Comparison of ENCODE assay signal across 8 cellular contexts in genomic region chr20:43513298-43514061, GRCh38. TPM values are rescaled to one million over a fixed set of nuclear protein-coding genes. Genes with fewer than 3 reads are reported as not detected.
DNase-seq lines count a peak whose midpoint lies in the region; ATAC-seq and TF ChIP-seq lines count a peak whose summit lies in the region.

No MANE protein-coding gene starts in this region.

- no peaks in the 10 kb centered on the region for H3K36me3 ChIP-seq in heart right ventricle
- H3K36me3 ChIP-seq in lung (ENCODE audit: control insufficient read depth in 2 of 2, insufficient read depth in 2 of 2, low read length in 2 of 2): no peaks in the 10 kb centered on the region

- no peaks in the 10 kb centered on the region for H3K9me3 ChIP-seq in heart right ventricle
- H3K9me3 ChIP-seq in lung (ENCODE audit: control insufficient read depth in 2 of 2, insufficient read depth in 1 of 2, low read length in 1 of 2): peaks cover 0 to 2% of the 10 kb centered on the region in 2 donors

- peaks cover 0 to 8% (median 4%) of the 10 kb centered on the region in 7 donors for H3K27me3 ChIP-seq in heart right ventricle
- no peaks in the 10 kb centered on the region for H3K27me3 ChIP-seq in lung (ENCODE audit: control insufficient read depth, insufficient read depth)

- peak overlapping the region; percentile 16 to 73 (median 64) for H3K4me3 ChIP-seq in heart right ventricle
- peak overlapping the region; percentile 2 for H3K4me3 ChIP-seq in lung

- H3K27ac ChIP-seq in heart right ventricle: peak overlapping the region in 7 of 10 donors; percentile 9 to 74 (median 63)
- H3K27ac ChIP-seq in angular gyrus (ENCODE audit: low read depth, low read length): peak overlapping the region; percentile 70
- peak overlapping the region; percentile 12 to 51 for H3K27ac ChIP-seq in lung (ENCODE audit: low read depth in 1 of 2, low read length in 1 of 2)

- no peak for ATAC-seq in heart right ventricle
- ATAC-seq in Right ventricle myocardium inferior: no peak
- ATAC-seq in lung (ENCODE audit: insufficient read depth, low FRiP score): no peak
- ATAC-seq in GM21381 (IDR thresholded peaks at IDR 0.05; ENCODE audit: unreplicated experiment): no peak
- no peak for ATAC-seq in GM21528 (IDR thresholded peaks at IDR 0.05; ENCODE audit: low FRiP score, unreplicated experiment)

- DNase-seq in heart right ventricle: no peak
- no peak for DNase-seq in Right ventricle myocardium inferior (ENCODE audit: missing footprints)
- no peak for DNase-seq in lung (ENCODE audit: low spot score)
- DNase-seq in activated CD4-positive, CD25-positive, alpha-beta regulatory T cell (lab: John Stamatoyannopoulos, UW): no peak
- DNase-seq in GM19238 (ENCODE audit: insufficient read length, low spot score): no peak

- no peak for TF ChIP-seq CTCF in heart right ventricle (IDR thresholded peaks at IDR 0.05)
- TF ChIP-seq CTCF in lung (IDR thresholded peaks at IDR 0.05; ENCODE audit: control extremely low read depth, extremely low read depth): no peak

- H3K4me1 ChIP-seq in heart right ventricle (peaks cover 0 to 17% (median 8%) of the 10 kb centered on the region in 9 donors), lung (ENCODE audit: control insufficient read depth in 2 of 2, insufficient read depth in 2 of 2, low read length in 2 of 2) (peaks cover 0 to 3% of the 10 kb centered on the region in 2 donors)

- intact Hi-C loops in heart right ventricle (cut with DNase I): loop anchor here in 2 of 10 donors (5.0 to 10.0 kb wide), 2 partner anchors 56 to 59 kb away; partner anchors contain the start of gene SRSF6 (in 2 of the 2)
- intact Hi-C loops in Right ventricle myocardium inferior (cut with DNase I): no loop called here

- WGBS in heart right ventricle, 2 donors: 53 to 56% methylated on average over 24 of the region's 24 CpGs
- WGBS in lung, 2 donors: 55 to 58% methylated on average over 24 of the region's 24 CpGs

RNA-seq across cellular contexts. Expression of gene L3MBTL1, which starts 6.0 kb away (rescaled TPM):
- total RNA-seq in heart right ventricle (1 to 10 TPM; 3.3 to 6.3 (median 4.9) TPM), Right ventricle myocardium inferior (3.8 TPM), lung (10 to 100 TPM in 1 of 2 donors, 1 to 10 TPM in 1; 8.8 to 18.6 TPM)
- polyA plus RNA-seq in heart right ventricle (1 to 10 TPM; 1.2 to 9.0 TPM), lung (1 to 10 TPM; 1.7 to 4.4 TPM)

RNA-seq across cellular contexts. Expression of gene SGK2, which starts 45.3 kb away (rescaled TPM):
- total RNA-seq in heart right ventricle (1 to 10 TPM in 2 of 10 donors, under 1 TPM in 5, not detected in 3; 0.09 to 3.1 (median 0.29) TPM), Right ventricle myocardium inferior (1.1 TPM), lung (1 to 10 TPM; 1.2 to 3.2 TPM)
- polyA plus RNA-seq in heart right ventricle (1 to 10 TPM in 1 of 2 donors, under 1 TPM in 1; 0.45 to 1.4 TPM), lung (under 1 TPM; 0.15 to 0.73 TPM)

RNA-seq across cellular contexts. Expression of gene SRSF6, which starts 55.8 kb away (rescaled TPM):
- total RNA-seq in heart right ventricle: 10 to 100 TPM; 44.0 to 62.4 (median 47.8) TPM
- 10 to 100 TPM; 27.9 to 86.6 TPM for polyA plus RNA-seq in heart right ventricle
- total RNA-seq in Right ventricle myocardium inferior: 52.0 TPM
- 100 to 1,000 TPM in 1 of 2 donors, 10 to 100 TPM in 1; 91.0 to 102 TPM for total RNA-seq in lung
- 10 to 100 TPM; 61.9 to 98.1 TPM for polyA plus RNA-seq in lung
